In the genomic region with DNA sequence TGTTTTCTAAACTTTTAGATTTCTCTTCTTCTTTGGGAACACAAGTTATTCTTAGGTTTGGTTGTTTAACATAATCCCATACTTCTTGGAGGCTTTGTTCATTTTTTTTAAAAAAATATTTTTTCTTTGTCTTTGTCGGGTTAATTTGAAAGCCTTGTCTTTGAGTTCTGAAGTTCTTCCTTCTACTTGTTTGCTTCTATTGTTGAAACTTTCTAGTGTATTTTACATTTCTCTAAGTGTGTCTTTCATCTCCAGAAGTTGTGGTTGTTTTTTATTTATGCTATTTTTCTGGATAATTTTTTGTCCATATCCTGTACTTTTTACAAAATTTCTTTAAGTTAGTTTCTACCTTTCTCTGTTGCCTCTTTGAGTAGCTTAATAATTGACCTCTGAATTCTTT, we compare ENCODE assay signal across 18 cellular contexts.
DNase-seq lines count a peak whose midpoint lies in the region; ATAC-seq, FAIRE-seq and TF ChIP-seq lines count a peak whose summit lies in the region.
"Had no signal": no experiment of that assay in that cellular context is flagged by ENCODE, and none has a peak within 500 bp of the region (broad histone marks: within the 10 kb centered on the region; RNA-seq: fewer than 3 reads in every experiment).

No MANE protein-coding gene starts in this region.

- in situ Hi-C loops in HepG2 (cut with HindIII; ENCODE audit: extremely low pct_ligation_motif_present, low pct_unique_long_range_greater_than_20kb) = no loop called here

- intact Hi-C loops in HepG2 (cut with micrococcal nuclease; ENCODE audit: unreplicated experiment) = no loop called here
- intact Hi-C loops in right lobe of liver (cut with DNase I) = no loop called here

- H3K27me3 ChIP-seq in HepG2 (ENCODE audit: control insufficient read depth in 1 of 2, insufficient read depth in 2 of 2, low read length in 2 of 2) (no peaks in the 10 kb centered on the region), right lobe of liver (no peaks in the 10 kb centered on the region), MM.1S (replicated peaks; ENCODE audit: insufficient read depth, low read length) (no peaks in the 10 kb centered on the region)
- H3K27me3 ChIP-seq: BLaER1 treated with 17β-estradiol and CSF1 and Interleukin-3, amounts not matched to agents 10 nM and 100 nM had no signal

- no peak for TF ChIP-seq EP300 in HepG2 (IDR thresholded peaks at IDR 0.05; ENCODE audit: low read depth in 2 of 2, low read length in 2 of 2)
- TF ChIP-seq EP300 in HepG2 (CRISPR knock-in tag; IDR thresholded peaks at IDR 0.05; ENCODE audit: borderline replicate concordance) = no peak

- no peak for ATAC-seq in HepG2
- no peak for ATAC-seq in right lobe of liver
- no peak for ATAC-seq in left lobe of liver
- ATAC-seq: A549; CD8-positive, alpha-beta T cell had no signal

- TF ChIP-seq RAD21 in HepG2 (CRISPR knock-in tag; IDR thresholded peaks at IDR 0.05) = no peak

- H3K4me1 ChIP-seq in HepG2 (ENCODE audit: insufficient read depth, low read length) = no peaks in the 10 kb centered on the region
- no peaks in the 10 kb centered on the region for H3K4me1 ChIP-seq in right lobe of liver
- peaks cover 16% of the 10 kb centered on the region for H3K4me1 ChIP-seq in MM.1S (ENCODE audit: low read length)
- H3K4me1 ChIP-seq: A549; BLaER1 treated with 17β-estradiol and CSF1 and Interleukin-3, amounts not matched to agents 10 nM and 100 nM; Caco-2 had no signal

- WGBS in HepG2 (ENCODE audit: low lambda C conversion rate) = 97% methylated on average over 1 of the region's 1 CpG
- WGBS in right lobe of liver (ENCODE audit: insufficient coverage, low coverage, low lambda C conversion rate, missing lambda C conversion rate) = 67% methylated on average over 1 of the region's 1 CpG

- peaks cover 18% of the 10 kb centered on the region for H3F3A ChIP-seq in MM.1S (ENCODE audit: insufficient read depth, low read length)

- H3K4me3 ChIP-seq in HepG2 (replicated peaks in 1 of 3; ENCODE audit: insufficient read depth in 1 of 3, low read depth in 2 of 3, low read length in 3 of 3) = no peak overlapping the region
- H3K4me3 ChIP-seq in right lobe of liver = no peak overlapping the region
- H3K4me3 ChIP-seq in MM.1S (ENCODE audit: low read length) = no peak overlapping the region
- H3K4me3 ChIP-seq: A549; BLaER1 treated with 17β-estradiol and CSF1 and Interleukin-3, amounts not matched to agents 10 nM and 100 nM had no signal

- H2AFZ ChIP-seq in HepG2 (ENCODE audit: low read length) = no peak overlapping the region
- H2AFZ ChIP-seq in MM.1S (ENCODE audit: low read length) = no peak overlapping the region

- no peaks in the 10 kb centered on the region for H4K20me1 ChIP-seq in HepG2 (ENCODE audit: insufficient read depth, low read length)
- H4K20me1 ChIP-seq in MM.1S (ENCODE audit: insufficient read depth, low read length) = no peaks in the 10 kb centered on the region
- H4K20me1 ChIP-seq: BLaER1 treated with 17β-estradiol and CSF1 and Interleukin-3, amounts not matched to agents 10 nM and 100 nM had no signal

- H3K79me2 ChIP-seq in HepG2 (ENCODE audit: insufficient read depth, low read length) = no peaks in the 10 kb centered on the region
- no peaks in the 10 kb centered on the region for H3K79me2 ChIP-seq in MM.1S (ENCODE audit: low read length)

- DNase-seq in HepG2 (ENCODE audit: low spot score) (no peak), right lobe of liver (no peak), MM.1S (no peak), OCI-M1 (lab: John Stamatoyannopoulos, UW) (no peak), left lobe of liver (ENCODE audit: low spot score) (no peak)
- DNase-seq: AML-193; Caco-2; CD4-positive, alpha-beta T cell; CD8-positive, alpha-beta T cell; DMS79 treated with DMSO at 0.1 percent for 48 hours; GF-D8 had no signal

- no peaks in the 10 kb centered on the region for H3K9me2 ChIP-seq in MM.1S (replicated peaks; ENCODE audit: insufficient read depth, low read length)

- H3K4me2 ChIP-seq in HepG2 (ENCODE audit: low read depth, low read length) (no peak overlapping the region), MM.1S (ENCODE audit: low read depth, low read length) (no peak overlapping the region)
- H3K4me2 ChIP-seq: A549; BLaER1 treated with 17β-estradiol and CSF1 and Interleukin-3, amounts not matched to agents 10 nM and 100 nM had no signal

- H3K9me3 ChIP-seq in HepG2 (ENCODE audit: low read length) (peaks cover 21% of the 10 kb centered on the region), right lobe of liver (no peaks in the 10 kb centered on the region), MM.1S (replicated peaks; ENCODE audit: insufficient read depth, low read length) (no peaks in the 10 kb centered on the region)
- H3K9me3 ChIP-seq: A549 had no signal

- TF ChIP-seq POLR2A in HepG2 (IDR thresholded peaks at IDR 0.05; ENCODE audit: insufficient read depth in 1 of 2, low read depth in 2 of 2, low read length in 2 of 2) (no peak), right lobe of liver (IDR thresholded peaks at IDR 0.05) (no peak)

- H3K27ac ChIP-seq in HepG2 (ENCODE audit: extremely low read length, insufficient read depth, low read length) (no peak overlapping the region), right lobe of liver (no peak overlapping the region), MM.1S (ENCODE audit: low read length) (peak overlapping the region; percentile 82; the same call in 1 of the 2 replicates)
- H3K27ac ChIP-seq: 22Rv1; A549; BLaER1 treated with 17β-estradiol and CSF1 and Interleukin-3, amounts not matched to agents 10 nM and 100 nM; C4-2B had no signal

- no peaks in the 10 kb centered on the region for H3K36me3 ChIP-seq in HepG2 (replicated peaks in 1 of 2; ENCODE audit: control insufficient read depth in 1 of 2, insufficient read depth in 2 of 2, low read length in 2 of 2)
- no peaks in the 10 kb centered on the region for H3K36me3 ChIP-seq in right lobe of liver
- 0 out of 2 replicates have a peak, but pooled peaks cover 3% of the 10 kb centered on the region for H3K36me3 ChIP-seq in MM.1S (replicated peaks; ENCODE audit: insufficient read depth, low read length)

- FAIRE-seq in HepG2 (lab: Jason Lieb, UNC) (no peak), colon (lab: Jason Lieb, UNC) (peak; percentile 49)
- FAIRE-seq: A549, G401.6, GM12891 had no signal

- no peak for TF ChIP-seq CTCF in HepG2 (CRISPR knock-in tag; IDR thresholded peaks at IDR 0.05)
- TF ChIP-seq CTCF in right lobe of liver (IDR thresholded peaks at IDR 0.05) = no peak
- TF ChIP-seq CTCF in MM.1S (IDR thresholded peaks at IDR 0.05; ENCODE audit: low read length) = no peak

- POLR2A ChIA-PET in HepG2 (lab: Yijun Ruan, JAX) = no interaction called here

- CTCF ChIA-PET in HepG2 (lab: Yijun Ruan, JAX; ENCODE audit: low intra/inter-chr PET ratio, low total read pairs) = no interaction called here

- no TSS peak for BruUV-seq in HepG2 (replicated peaks; lab: Mats Ljungman, UMichigan)

- H3K9ac ChIP-seq in HepG2 (ENCODE audit: insufficient read depth, low read depth, low read length) (no peak overlapping the region), MM.1S (ENCODE audit: low read length) (no peak overlapping the region)
- H3K9ac ChIP-seq: BLaER1 treated with 17β-estradiol and CSF1 and Interleukin-3, amounts not matched to agents 10 nM and 100 nM had no signal

TF ChIP-seq in HepG2, 621 proteins besides CTCF, POLR2A, EP300 and RAD21:
- TF ChIP-seq ZNF550 (CRISPR knock-in tag; IDR thresholded peaks at IDR 0.05; ENCODE audit: borderline replicate concordance) (no peak), ZNF160 (CRISPR knock-in tag; IDR thresholded peaks at IDR 0.05) (peak; percentile 94)
TF ChIP-seq in HepG2: peak in this region for 1.
